In genomic region chr7:54874804-54875203, GRCh38 we compare ENCODE assay signal across 2 cellular contexts.
TF ChIP-seq lines count a peak whose summit lies in the region.

No MANE protein-coding gene starts in this region.

TF ChIP-seq in SK-N-SH, 30 proteins besides CTCF, POLR2A, EP300 and RAD21 (continued from another document):
- TF ChIP-seq EZH2phosphoT487 (IDR thresholded peaks at IDR 0.05; ENCODE audit: borderline replicate concordance, low read depth) (no peak), MEF2A (IDR thresholded peaks at IDR 0.05; ENCODE audit: borderline replicate concordance, low read depth) (no peak), RFX5 (IDR thresholded peaks at IDR 0.05; ENCODE audit: low read length) (no peak), TEAD4 (IDR thresholded peaks at IDR 0.05; ENCODE audit: borderline replicate concordance, insufficient read depth) (no peak), TAF1 (IDR thresholded peaks at IDR 0.05; ENCODE audit: borderline replicate concordance, low read depth, low read length) (no peak), GATA2 (CRISPR knock-in tag; IDR thresholded peaks at IDR 0.05) (no peak), ZBTB33 (IDR thresholded peaks at IDR 0.05; ENCODE audit: borderline replicate concordance, low read depth) (no peak), FOXM1 (IDR thresholded peaks at IDR 0.05; ENCODE audit: low read depth) (no peak), MXI1 (IDR thresholded peaks at IDR 0.05; ENCODE audit: low read depth, low read length) (no peak), NRF1 (IDR thresholded peaks at IDR 0.05; ENCODE audit: low read depth, low read length) (no peak), YY1 (IDR thresholded peaks at IDR 0.05; ENCODE audit: low read depth) (no peak), FOSL2 (IDR thresholded peaks at IDR 0.05; ENCODE audit: borderline replicate concordance, low read depth) (no peak)
- TF ChIP-seq, protein P1, sequence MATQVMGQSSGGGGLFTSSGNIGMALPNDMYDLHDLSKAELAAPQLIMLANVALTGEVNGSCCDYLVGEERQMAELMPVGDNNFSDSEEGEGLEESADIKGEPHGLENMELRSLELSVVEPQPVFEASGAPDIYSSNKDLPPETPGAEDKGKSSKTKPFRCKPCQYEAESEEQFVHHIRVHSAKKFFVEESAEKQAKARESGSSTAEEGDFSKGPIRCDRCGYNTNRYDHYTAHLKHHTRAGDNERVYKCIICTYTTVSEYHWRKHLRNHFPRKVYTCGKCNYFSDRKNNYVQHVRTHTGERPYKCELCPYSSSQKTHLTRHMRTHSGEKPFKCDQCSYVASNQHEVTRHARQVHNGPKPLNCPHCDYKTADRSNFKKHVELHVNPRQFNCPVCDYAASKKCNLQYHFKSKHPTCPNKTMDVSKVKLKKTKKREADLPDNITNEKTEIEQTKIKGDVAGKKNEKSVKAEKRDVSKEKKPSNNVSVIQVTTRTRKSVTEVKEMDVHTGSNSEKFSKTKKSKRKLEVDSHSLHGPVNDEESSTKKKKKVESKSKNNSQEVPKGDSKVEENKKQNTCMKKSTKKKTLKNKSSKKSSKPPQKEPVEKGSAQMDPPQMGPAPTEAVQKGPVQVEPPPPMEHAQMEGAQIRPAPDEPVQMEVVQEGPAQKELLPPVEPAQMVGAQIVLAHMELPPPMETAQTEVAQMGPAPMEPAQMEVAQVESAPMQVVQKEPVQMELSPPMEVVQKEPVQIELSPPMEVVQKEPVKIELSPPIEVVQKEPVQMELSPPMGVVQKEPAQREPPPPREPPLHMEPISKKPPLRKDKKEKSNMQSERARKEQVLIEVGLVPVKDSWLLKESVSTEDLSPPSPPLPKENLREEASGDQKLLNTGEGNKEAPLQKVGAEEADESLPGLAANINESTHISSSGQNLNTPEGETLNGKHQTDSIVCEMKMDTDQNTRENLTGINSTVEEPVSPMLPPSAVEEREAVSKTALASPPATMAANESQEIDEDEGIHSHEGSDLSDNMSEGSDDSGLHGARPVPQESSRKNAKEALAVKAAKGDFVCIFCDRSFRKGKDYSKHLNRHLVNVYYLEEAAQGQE (IDR thresholded peaks at IDR 0.05; ENCODE audit: low read depth, low read length): no peak
- TF ChIP-seq, protein P2, sequence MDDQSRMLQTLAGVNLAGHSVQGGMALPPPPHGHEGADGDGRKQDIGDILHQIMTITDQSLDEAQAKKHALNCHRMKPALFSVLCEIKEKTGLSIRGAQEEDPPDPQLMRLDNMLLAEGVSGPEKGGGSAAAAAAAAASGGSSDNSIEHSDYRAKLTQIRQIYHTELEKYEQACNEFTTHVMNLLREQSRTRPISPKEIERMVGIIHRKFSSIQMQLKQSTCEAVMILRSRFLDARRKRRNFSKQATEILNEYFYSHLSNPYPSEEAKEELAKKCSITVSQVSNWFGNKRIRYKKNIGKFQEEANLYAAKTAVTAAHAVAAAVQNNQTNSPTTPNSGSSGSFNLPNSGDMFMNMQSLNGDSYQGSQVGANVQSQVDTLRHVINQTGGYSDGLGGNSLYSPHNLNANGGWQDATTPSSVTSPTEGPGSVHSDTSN (IDR thresholded peaks at IDR 0.05): no peak

TF ChIP-seq in SK-N-SH treated with all-trans-retinoic acid at 6 μM for 48 hours, 23 proteins besides CTCF, POLR2A, EP300 and RAD21 (continued from another document):
- TF ChIP-seq, protein P3, sequence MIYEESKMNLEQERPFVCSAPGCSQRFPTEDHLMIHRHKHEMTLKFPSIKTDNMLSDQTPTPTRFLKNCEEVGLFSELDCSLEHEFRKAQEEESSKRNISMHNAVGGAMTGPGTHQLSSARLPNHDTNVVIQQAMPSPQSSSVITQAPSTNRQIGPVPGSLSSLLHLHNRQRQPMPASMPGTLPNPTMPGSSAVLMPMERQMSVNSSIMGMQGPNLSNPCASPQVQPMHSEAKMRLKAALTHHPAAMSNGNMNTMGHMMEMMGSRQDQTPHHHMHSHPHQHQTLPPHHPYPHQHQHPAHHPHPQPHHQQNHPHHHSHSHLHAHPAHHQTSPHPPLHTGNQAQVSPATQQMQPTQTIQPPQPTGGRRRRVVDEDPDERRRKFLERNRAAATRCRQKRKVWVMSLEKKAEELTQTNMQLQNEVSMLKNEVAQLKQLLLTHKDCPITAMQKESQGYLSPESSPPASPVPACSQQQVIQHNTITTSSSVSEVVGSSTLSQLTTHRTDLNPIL (CRISPR knock-in tag; IDR thresholded peaks at IDR 0.05; ENCODE audit: low read depth): no peak
- TF ChIP-seq OSR1 (CRISPR knock-in tag; IDR thresholded peaks at IDR 0.05) (no peak), TCF4 (CRISPR knock-in tag; IDR thresholded peaks at IDR 0.05; ENCODE audit: borderline replicate concordance) (no peak), ZNF8 (CRISPR knock-in tag; IDR thresholded peaks at IDR 0.05) (no peak), ESRRG (CRISPR knock-in tag; IDR thresholded peaks at IDR 0.05) (no peak), ZFP3 (CRISPR knock-in tag; IDR thresholded peaks at IDR 0.05) (no peak), TOX (CRISPR knock-in tag; IDR thresholded peaks at IDR 0.05; ENCODE audit: borderline replicate concordance) (no peak), PATZ1 (CRISPR knock-in tag; IDR thresholded peaks at IDR 0.05; ENCODE audit: borderline replicate concordance) (no peak), ARNTL (CRISPR knock-in tag; IDR thresholded peaks at IDR 0.05; ENCODE audit: borderline replicate concordance, low read depth) (no peak), SNAI2 (CRISPR knock-in tag; IDR thresholded peaks at IDR 0.05) (no peak), CSDC2 (CRISPR knock-in tag; IDR thresholded peaks at IDR 0.05) (no peak)
- TF ChIP-seq, protein P4, sequence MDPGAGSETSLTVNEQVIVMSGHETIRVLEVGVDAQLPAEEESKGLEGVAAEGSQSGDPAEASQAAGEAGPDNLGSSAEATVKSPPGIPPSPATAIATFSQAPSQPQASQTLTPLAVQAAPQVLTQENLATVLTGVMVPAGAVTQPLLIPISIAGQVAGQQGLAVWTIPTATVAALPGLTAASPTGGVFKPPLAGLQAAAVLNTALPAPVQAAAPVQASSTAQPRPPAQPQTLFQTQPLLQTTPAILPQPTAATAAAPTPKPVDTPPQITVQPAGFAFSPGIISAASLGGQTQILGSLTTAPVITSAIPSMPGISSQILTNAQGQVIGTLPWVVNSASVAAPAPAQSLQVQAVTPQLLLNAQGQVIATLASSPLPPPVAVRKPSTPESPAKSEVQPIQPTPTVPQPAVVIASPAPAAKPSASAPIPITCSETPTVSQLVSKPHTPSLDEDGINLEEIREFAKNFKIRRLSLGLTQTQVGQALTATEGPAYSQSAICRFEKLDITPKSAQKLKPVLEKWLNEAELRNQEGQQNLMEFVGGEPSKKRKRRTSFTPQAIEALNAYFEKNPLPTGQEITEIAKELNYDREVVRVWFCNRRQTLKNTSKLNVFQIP (CRISPR knock-in tag; IDR thresholded peaks at IDR 0.05; ENCODE audit: borderline replicate concordance, low read depth): no peak
- TF ChIP-seq, protein P5, sequence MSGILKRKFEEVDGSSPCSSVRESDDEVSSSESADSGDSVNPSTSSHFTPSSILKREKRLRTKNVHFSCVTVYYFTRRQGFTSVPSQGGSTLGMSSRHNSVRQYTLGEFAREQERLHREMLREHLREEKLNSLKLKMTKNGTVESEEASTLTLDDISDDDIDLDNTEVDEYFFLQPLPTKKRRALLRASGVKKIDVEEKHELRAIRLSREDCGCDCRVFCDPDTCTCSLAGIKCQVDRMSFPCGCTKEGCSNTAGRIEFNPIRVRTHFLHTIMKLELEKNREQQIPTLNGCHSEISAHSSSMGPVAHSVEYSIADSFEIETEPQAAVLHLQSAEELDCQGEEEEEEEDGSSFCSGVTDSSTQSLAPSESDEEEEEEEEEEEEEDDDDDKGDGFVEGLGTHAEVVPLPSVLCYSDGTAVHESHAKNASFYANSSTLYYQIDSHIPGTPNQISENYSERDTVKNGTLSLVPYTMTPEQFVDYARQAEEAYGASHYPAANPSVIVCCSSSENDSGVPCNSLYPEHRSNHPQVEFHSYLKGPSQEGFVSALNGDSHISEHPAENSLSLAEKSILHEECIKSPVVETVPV (CRISPR knock-in tag; IDR thresholded peaks at IDR 0.05): no peak
